7 cellular contexts compared by ENCODE assay signal in genomic region chrX:121308276-121308805, GRCh38.
DNase-seq lines count a peak whose midpoint lies in the region; ATAC-seq and TF ChIP-seq lines count a peak whose summit lies in the region.

No MANE protein-coding gene starts in this region.

- no peaks in the 10 kb centered on the region for H3K27me3 Mint-ChIP-seq in T-helper 17 cell

- no peak overlapping the region for H3K4me3 ChIP-seq in dorsolateral prefrontal cortex
- H3K4me3 ChIP-seq in osteoblast (ENCODE audit: insufficient read depth, low read length) = no peak overlapping the region

- H3K27me3 ChIP-seq in dorsolateral prefrontal cortex (peaks cover 0 to 26% (median 0%) of the 10 kb centered on the region in 45 donors), osteoblast (ENCODE audit: insufficient read depth, low read length) (no peaks in the 10 kb centered on the region)

- no peak overlapping the region for H3K4me2 ChIP-seq in osteoblast (ENCODE audit: insufficient read depth, low read length)

- H4K20me1 ChIP-seq in osteoblast (ENCODE audit: insufficient read depth, low read length) = no peaks in the 10 kb centered on the region

- no peaks in the 10 kb centered on the region for H3K79me2 ChIP-seq in osteoblast (ENCODE audit: insufficient read depth, low read length)

- TF ChIP-seq CTCF in GM12874 (IDR thresholded peaks at IDR 0.05; ENCODE audit: insufficient read depth, low read depth, low read length) = peak; percentile 41; the same call in 1 of the 2 replicates
- peak in 54 of 56 donors; percentile 17 to 71 (median 48) for TF ChIP-seq CTCF in dorsolateral prefrontal cortex (IDR thresholded peaks at IDR 0.05 in 54 of 56, conservative IDR thresholded peaks at IDR 0.05 in 2 of 56; ENCODE audit: low read depth in 1 of 56, partially characterized antibody in 56 of 56)
- peak; percentile 40 for TF ChIP-seq CTCF in osteoblast (IDR thresholded peaks at IDR 0.05; ENCODE audit: extremely low read depth, low read depth, low read length)

- H3K27ac ChIP-seq in dorsolateral prefrontal cortex (peak overlapping the region in 6 of 59 donors; percentile 0 to 62 (median 18)), osteoblast (ENCODE audit: low read depth, low read length) (no peak overlapping the region)

- no peaks in the 10 kb centered on the region for H3K36me3 Mint-ChIP-seq in T-helper 17 cell (ENCODE audit: low read depth)

- no peak overlapping the region for H3K4me3 Mint-ChIP-seq in T-helper 17 cell

- H3K9me3 ChIP-seq in T-helper 17 cell (ENCODE audit: control insufficient read depth, low read length, poor library complexity, severe bottlenecking) (no peaks in the 10 kb centered on the region), osteoblast (ENCODE audit: low read depth, low read length) (no peaks in the 10 kb centered on the region)

- H2AFZ ChIP-seq in osteoblast (ENCODE audit: low read length) = no peak overlapping the region

- no peaks in the 10 kb centered on the region for H3K36me3 ChIP-seq in osteoblast (ENCODE audit: insufficient read depth, low read length)

- peak; percentile 68 for ATAC-seq in GM21526 (IDR thresholded peaks at IDR 0.05; ENCODE audit: low FRiP score, unreplicated experiment)
- peak; percentile 45 for ATAC-seq in T-helper 17 cell

- peaks cover 2% of the 10 kb centered on the region for H3K4me1 ChIP-seq in osteoblast (ENCODE audit: insufficient read depth, low read length)

- H3K4me1 Mint-ChIP-seq in T-helper 17 cell = peaks cover 3% of the 10 kb centered on the region

- no peak overlapping the region for H3K27ac Mint-ChIP-seq in T-helper 17 cell

- intact Hi-C loops in dorsolateral prefrontal cortex (cut with DNase I) = no loop called here

- peak; percentile 64 for DNase-seq in HS-5 (ENCODE audit: low read depth)
- no peak for DNase-seq in T-helper 17 cell
- peak in 7 of 10 donors; percentile 16 to 53 (median 39) for DNase-seq in dorsolateral prefrontal cortex
- peak; percentile 65 for DNase-seq in osteoblast (ENCODE audit: insufficient read length, low spot score, missing footprints)
- no peak for DNase-seq in GDM1 (lab: John Stamatoyannopoulos, UW)

Comparison
In these comparisons a context has a peak if more than half of its experiments do, and no peak if none do; other contexts are left out.
1. DNase-seq: peak in HS-5 (single experiment), dorsolateral prefrontal cortex (7 of 10) and osteoblast (single experiment); none in T-helper 17 cell (0 of 3) and GDM1 (single experiment).
2. Peak in every context shown above with its lines, with median percentiles within 50 percentile points of each other: CTCF ChIP-seq.